Comparison of ENCODE assay signal across 1 cellular context in genomic region chr20:61949714-61950630, GRCh38.
TF ChIP-seq lines count a peak whose summit lies in the region.

No MANE protein-coding gene starts in this region.

TF ChIP-seq in K562, 482 proteins besides CTCF, POLR2A, EP300 and RAD21 (continued from another document):
- TF ChIP-seq, protein P1, sequence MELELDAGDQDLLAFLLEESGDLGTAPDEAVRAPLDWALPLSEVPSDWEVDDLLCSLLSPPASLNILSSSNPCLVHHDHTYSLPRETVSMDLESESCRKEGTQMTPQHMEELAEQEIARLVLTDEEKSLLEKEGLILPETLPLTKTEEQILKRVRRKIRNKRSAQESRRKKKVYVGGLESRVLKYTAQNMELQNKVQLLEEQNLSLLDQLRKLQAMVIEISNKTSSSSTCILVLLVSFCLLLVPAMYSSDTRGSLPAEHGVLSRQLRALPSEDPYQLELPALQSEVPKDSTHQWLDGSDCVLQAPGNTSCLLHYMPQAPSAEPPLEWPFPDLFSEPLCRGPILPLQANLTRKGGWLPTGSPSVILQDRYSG (tag; conservative IDR thresholded peaks at IDR 0.05; ENCODE audit: low read depth) = no peak
- TF ChIP-seq NR4A1 (CRISPR knock-in tag; IDR thresholded peaks at IDR 0.05) (no peak), NR4A1 (tag; IDR thresholded peaks at IDR 0.05) (no peak), DIDO1 (tag; IDR thresholded peaks at IDR 0.05; ENCODE audit: low read depth) (no peak), ZBTB5 (IDR thresholded peaks at IDR 0.05) (no peak), ZNF212 (CRISPR knock-in tag; IDR thresholded peaks at IDR 0.05) (no peak), SIRT6 (IDR thresholded peaks at IDR 0.05; ENCODE audit: low read depth, low read length) (no peak), ZNF408 (CRISPR knock-in tag; IDR thresholded peaks at IDR 0.05; ENCODE audit: low read depth) (no peak), SPI1 (IDR thresholded peaks at IDR 0.05; ENCODE audit: borderline replicate concordance, low read depth, low read length) (no peak), ZNF436 (CRISPR knock-in tag; IDR thresholded peaks at IDR 0.05) (no peak), MYNN (IDR thresholded peaks at IDR 0.05) (no peak), MYNN (CRISPR knock-in tag; IDR thresholded peaks at IDR 0.05) (no peak), ZC3H11A (IDR thresholded peaks at IDR 0.05; ENCODE audit: low read depth, low read length) (no peak), RUNX1 (IDR thresholded peaks at IDR 0.05; ENCODE audit: low read depth) (no peak), VEZF1 (CRISPR knock-in tag; IDR thresholded peaks at IDR 0.05) (no peak), SAFB2 (IDR thresholded peaks at IDR 0.05; ENCODE audit: borderline replicate concordance, low read depth, low read length, severe bottlenecking) (no peak), BCL6 (CRISPR knock-in tag; IDR thresholded peaks at IDR 0.05) (no peak), JUNB (CRISPR knock-in tag; conservative IDR thresholded peaks at IDR 0.05) (no peak)
- TF ChIP-seq, protein P2, sequence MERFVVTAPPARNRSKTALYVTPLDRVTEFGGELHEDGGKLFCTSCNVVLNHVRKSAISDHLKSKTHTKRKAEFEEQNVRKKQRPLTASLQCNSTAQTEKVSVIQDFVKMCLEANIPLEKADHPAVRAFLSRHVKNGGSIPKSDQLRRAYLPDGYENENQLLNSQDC (CRISPR knock-in tag; IDR thresholded peaks at IDR 0.05) = no peak
